ENCODE assay signal across 2 cellular contexts in the genomic region with DNA sequence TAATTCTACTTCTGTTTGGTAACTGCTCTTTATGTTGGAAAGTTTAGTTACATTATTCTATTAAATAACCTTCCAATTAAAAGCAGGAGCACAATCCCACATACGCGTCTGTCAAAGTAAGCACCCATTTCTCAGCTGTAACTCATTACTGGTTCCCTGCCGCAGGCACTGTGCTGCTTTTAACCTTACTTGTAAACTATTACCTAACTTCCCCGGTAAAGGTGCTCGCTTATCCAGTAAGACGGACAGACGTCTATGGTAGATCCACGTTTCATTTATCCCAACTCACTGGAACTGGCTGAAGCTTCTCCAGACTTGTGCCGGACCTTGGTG.
TF ChIP-seq lines count a peak whose summit lies in the region.

No MANE protein-coding gene starts in this region.

TF ChIP-seq in liver, 16 proteins besides CTCF, POLR2A, EP300 and RAD21:
- TF ChIP-seq EGR1 (IDR thresholded peaks at IDR 0.05; ENCODE audit: low read depth in 2 of 2) (no peak), YY1 (IDR thresholded peaks at IDR 0.05) (no peak), TAF1 (conservative IDR thresholded peaks at IDR 0.05) (no peak), GABPA (IDR thresholded peaks at IDR 0.05 in 1 of 2, conservative IDR thresholded peaks at IDR 0.05 in 1 of 2) (no peak), NR2F2 (IDR thresholded peaks at IDR 0.05) (no peak), FOXA2 (IDR thresholded peaks at IDR 0.05) (no peak), ATF3 (IDR thresholded peaks at IDR 0.05) (no peak), RXRA (IDR thresholded peaks at IDR 0.05) (no peak), HNF4A (conservative IDR thresholded peaks at IDR 0.05) (no peak), MAX (IDR thresholded peaks at IDR 0.05) (no peak), JUND (IDR thresholded peaks at IDR 0.05) (no peak), HNF4G (IDR thresholded peaks at IDR 0.05) (no peak), FOXA1 (IDR thresholded peaks at IDR 0.05) (no peak), SP1 (IDR thresholded peaks at IDR 0.05) (no peak)
- TF ChIP-seq, protein P1, sequence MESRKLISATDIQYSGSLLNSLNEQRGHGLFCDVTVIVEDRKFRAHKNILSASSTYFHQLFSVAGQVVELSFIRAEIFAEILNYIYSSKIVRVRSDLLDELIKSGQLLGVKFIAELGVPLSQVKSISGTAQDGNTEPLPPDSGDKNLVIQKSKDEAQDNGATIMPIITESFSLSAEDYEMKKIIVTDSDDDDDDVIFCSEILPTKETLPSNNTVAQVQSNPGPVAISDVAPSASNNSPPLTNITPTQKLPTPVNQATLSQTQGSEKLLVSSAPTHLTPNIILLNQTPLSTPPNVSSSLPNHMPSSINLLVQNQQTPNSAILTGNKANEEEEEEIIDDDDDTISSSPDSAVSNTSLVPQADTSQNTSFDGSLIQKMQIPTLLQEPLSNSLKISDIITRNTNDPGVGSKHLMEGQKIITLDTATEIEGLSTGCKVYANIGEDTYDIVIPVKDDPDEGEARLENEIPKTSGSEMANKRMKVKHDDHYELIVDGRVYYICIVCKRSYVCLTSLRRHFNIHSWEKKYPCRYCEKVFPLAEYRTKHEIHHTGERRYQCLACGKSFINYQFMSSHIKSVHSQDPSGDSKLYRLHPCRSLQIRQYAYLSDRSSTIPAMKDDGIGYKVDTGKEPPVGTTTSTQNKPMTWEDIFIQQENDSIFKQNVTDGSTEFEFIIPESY (IDR thresholded peaks at IDR 0.05) = no peak
- TF ChIP-seq, protein P2, sequence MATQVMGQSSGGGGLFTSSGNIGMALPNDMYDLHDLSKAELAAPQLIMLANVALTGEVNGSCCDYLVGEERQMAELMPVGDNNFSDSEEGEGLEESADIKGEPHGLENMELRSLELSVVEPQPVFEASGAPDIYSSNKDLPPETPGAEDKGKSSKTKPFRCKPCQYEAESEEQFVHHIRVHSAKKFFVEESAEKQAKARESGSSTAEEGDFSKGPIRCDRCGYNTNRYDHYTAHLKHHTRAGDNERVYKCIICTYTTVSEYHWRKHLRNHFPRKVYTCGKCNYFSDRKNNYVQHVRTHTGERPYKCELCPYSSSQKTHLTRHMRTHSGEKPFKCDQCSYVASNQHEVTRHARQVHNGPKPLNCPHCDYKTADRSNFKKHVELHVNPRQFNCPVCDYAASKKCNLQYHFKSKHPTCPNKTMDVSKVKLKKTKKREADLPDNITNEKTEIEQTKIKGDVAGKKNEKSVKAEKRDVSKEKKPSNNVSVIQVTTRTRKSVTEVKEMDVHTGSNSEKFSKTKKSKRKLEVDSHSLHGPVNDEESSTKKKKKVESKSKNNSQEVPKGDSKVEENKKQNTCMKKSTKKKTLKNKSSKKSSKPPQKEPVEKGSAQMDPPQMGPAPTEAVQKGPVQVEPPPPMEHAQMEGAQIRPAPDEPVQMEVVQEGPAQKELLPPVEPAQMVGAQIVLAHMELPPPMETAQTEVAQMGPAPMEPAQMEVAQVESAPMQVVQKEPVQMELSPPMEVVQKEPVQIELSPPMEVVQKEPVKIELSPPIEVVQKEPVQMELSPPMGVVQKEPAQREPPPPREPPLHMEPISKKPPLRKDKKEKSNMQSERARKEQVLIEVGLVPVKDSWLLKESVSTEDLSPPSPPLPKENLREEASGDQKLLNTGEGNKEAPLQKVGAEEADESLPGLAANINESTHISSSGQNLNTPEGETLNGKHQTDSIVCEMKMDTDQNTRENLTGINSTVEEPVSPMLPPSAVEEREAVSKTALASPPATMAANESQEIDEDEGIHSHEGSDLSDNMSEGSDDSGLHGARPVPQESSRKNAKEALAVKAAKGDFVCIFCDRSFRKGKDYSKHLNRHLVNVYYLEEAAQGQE (IDR thresholded peaks at IDR 0.05) = no peak
TF ChIP-seq in liver: peak in this region for 0.

TF ChIP-seq in HepG2, 621 proteins besides CTCF, POLR2A, EP300 and RAD21:
- TF ChIP-seq CBX2 (IDR thresholded peaks at IDR 0.05; ENCODE audit: low read depth, low read length) (no peak), CBX2 (CRISPR knock-in tag; IDR thresholded peaks at IDR 0.05; ENCODE audit: low read depth) (no peak), YEATS4 (CRISPR knock-in tag; IDR thresholded peaks at IDR 0.05; ENCODE audit: borderline replicate concordance) (no peak)
